Comparison of ENCODE assay signal across 12 cellular contexts in the genomic region with DNA sequence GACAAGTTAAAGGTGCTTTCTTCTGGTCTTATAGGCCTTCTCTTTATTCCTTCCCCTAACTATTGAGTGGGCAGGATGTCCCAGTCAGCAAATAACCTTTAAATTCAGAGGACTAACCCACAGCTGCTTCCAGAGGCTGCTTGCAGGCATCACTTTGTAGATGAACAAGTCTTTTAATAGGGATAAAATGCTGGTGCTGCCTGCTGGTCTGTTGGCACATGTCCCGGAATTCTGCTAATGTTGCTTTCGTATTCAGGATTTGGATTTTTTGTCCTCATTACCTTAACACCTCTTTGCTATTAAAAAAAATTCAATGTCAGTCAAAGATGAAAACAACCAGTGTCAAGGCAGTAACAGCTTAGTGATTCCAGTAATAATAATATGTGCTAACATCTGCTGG.
DNase-seq lines count a peak whose midpoint lies in the region; ATAC-seq and TF ChIP-seq lines count a peak whose summit lies in the region.
"Had no signal": no experiment of that assay in that cellular context is flagged by ENCODE, and none has a peak within 500 bp of the region (broad histone marks: within the 10 kb centered on the region; RNA-seq: fewer than 3 reads in every experiment).

No MANE protein-coding gene starts in this region.

- H3K4me2 ChIP-seq in GM23338 (no peak overlapping the region), smooth muscle cell (no peak overlapping the region)

- H3K36me3 ChIP-seq in GM23338 (ENCODE audit: insufficient read depth) (no peaks in the 10 kb centered on the region), smooth muscle cell (ENCODE audit: low read depth) (no peaks in the 10 kb centered on the region), left ventricle myocardium inferior (no peaks in the 10 kb centered on the region)

- intact Hi-C loops in left ventricle myocardium inferior (cut with micrococcal nuclease) (no loop called here), sciatic nerve (cut with DNase I) (no loop called here)

- H3K4me1 Mint-ChIP-seq in GM23338: peaks cover 10% of the 10 kb centered on the region; the same call in 2 of the 3 replicates

- peaks cover 5% of the 10 kb centered on the region; the same call in 1 of the 2 replicates for H3K9me2 ChIP-seq in GM23338 (ENCODE audit: insufficient read depth)

- 54% methylated on average over 2 of the region's 2 CpGs for WGBS in smooth muscle cell (ENCODE audit: low lambda C conversion rate)

- no peaks in the 10 kb centered on the region for H3K9me3 ChIP-seq in smooth muscle cell (replicated peaks; ENCODE audit: low read depth)
- H3K9me3 ChIP-seq in left ventricle myocardium inferior (replicated peaks): peaks cover 19% of the 10 kb centered on the region

- TF ChIP-seq CTCF in GM23338 (conservative IDR thresholded peaks at IDR 0.05; ENCODE audit: low read depth in 2 of 2): no peak
- TF ChIP-seq CTCF in smooth muscle cell (IDR thresholded peaks at IDR 0.05; ENCODE audit: borderline replicate concordance, insufficient read depth, poor library complexity, severe bottlenecking): no peak
- TF ChIP-seq CTCF in left ventricle myocardium inferior (IDR thresholded peaks at IDR 0.05; ENCODE audit: borderline replicate concordance): no peak

- ATAC-seq in GM23338: no peak
- no peak for ATAC-seq in sciatic nerve

- H3F3A ChIP-seq in GM23338 (replicated peaks; ENCODE audit: low read depth) (no peaks in the 10 kb centered on the region), smooth muscle cell (ENCODE audit: low read depth) (peaks cover 18% of the 10 kb centered on the region)

- H3K27me3 ChIP-seq in GM23338 (ENCODE audit: insufficient read depth): no peaks in the 10 kb centered on the region
- no peaks in the 10 kb centered on the region for H3K27me3 ChIP-seq in smooth muscle cell (ENCODE audit: low read depth)
- no peaks in the 10 kb centered on the region for H3K27me3 ChIP-seq in left ventricle myocardium inferior (ENCODE audit: low read depth)

- H3K79me2 ChIP-seq in GM23338 (replicated peaks; ENCODE audit: insufficient read depth) (no peaks in the 10 kb centered on the region), smooth muscle cell (ENCODE audit: low read depth) (no peaks in the 10 kb centered on the region)

- H3K4me3 ChIP-seq in GM23338 (no peak overlapping the region), smooth muscle cell (no peak overlapping the region), left ventricle myocardium inferior (no peak overlapping the region)

- no peak overlapping the region for H3K27ac Mint-ChIP-seq in GM23338
- H3K27ac Mint-ChIP-seq: activated T-cell treated with anti-CD3 and anti-CD28 coated beads, Interleukin-2, amount 50 U/mL, for 24 hours had no signal

- H2AFZ ChIP-seq in GM23338 (peak overlapping the region; percentile 33; the same call in 1 of the 2 replicates), smooth muscle cell (ENCODE audit: low read depth) (peak overlapping the region; percentile 6)

- no peaks in the 10 kb centered on the region for H3K27me3 Mint-ChIP-seq in GM23338 (ENCODE audit: insufficient read depth, low read depth, poor library complexity)

- no peaks in the 10 kb centered on the region for H3K4me1 ChIP-seq in GM23338 (ENCODE audit: insufficient read depth)
- no peaks in the 10 kb centered on the region for H3K4me1 ChIP-seq in smooth muscle cell (ENCODE audit: low read depth)
- H3K4me1 ChIP-seq in left ventricle myocardium inferior: peaks cover 8% of the 10 kb centered on the region

- no peak for DNase-seq in GM23338 (ENCODE audit: low spot score)
- DNase-seq in NCI-H2227 treated with DMSO at 0.1 percent for 48 hours (lab: John Stamatoyannopoulos, UW): peak; percentile 53
- peak; percentile 6 for DNase-seq in cerebellar cortex (ENCODE audit: low spot score)
- DNase-seq in smooth muscle cell (lab: John Stamatoyannopoulos, UW; ENCODE audit: unreplicated experiment): no peak
- DNase-seq in iPS-NIHi7 (ENCODE audit: extremely low spot score): no peak
- DNase-seq in stimulated activated CD4-positive, alpha-beta T cell treated with anti-CD3 and anti-CD28 coated beads, Interleukin-4, amount 100 ng/mL, for 1 hour: no peak
- DNase-seq in left ventricle myocardium inferior: no peak
- no peak for DNase-seq in sciatic nerve (ENCODE audit: low spot score)
- DNase-seq: activated T-cell treated with anti-CD3 and anti-CD28 coated beads, Interleukin-2, amount 50 U/mL, for 24 hours; DMS53; mesendoderm; small intestine had no signal

- H3K4me3 Mint-ChIP-seq in GM23338: no peak overlapping the region
- H3K4me3 Mint-ChIP-seq: activated T-cell treated with anti-CD3 and anti-CD28 coated beads, Interleukin-2, amount 50 U/mL, for 24 hours had no signal

- H4K20me1 ChIP-seq in GM23338 (replicated peaks; ENCODE audit: insufficient read depth) (no peaks in the 10 kb centered on the region), smooth muscle cell (ENCODE audit: low read depth) (no peaks in the 10 kb centered on the region)

- H3K9ac ChIP-seq in smooth muscle cell (ENCODE audit: low read depth): no peak overlapping the region

- H3K9me3 Mint-ChIP-seq in GM23338: peaks cover 13% of the 10 kb centered on the region; the same call in 2 of the 3 replicates

- no peak overlapping the region for H3K27ac ChIP-seq in GM23338 (ENCODE audit: low read depth)
- H3K27ac ChIP-seq in smooth muscle cell (ENCODE audit: low read depth): peak overlapping the region; percentile 61
- H3K27ac ChIP-seq in left ventricle myocardium inferior (replicated peaks): no peak overlapping the region

- H3K36me3 Mint-ChIP-seq in GM23338 (ENCODE audit: low read depth): peaks cover 6% of the 10 kb centered on the region; the same call in 1 of the 3 replicates

TF ChIP-seq in GM23338, 12 proteins besides CTCF, POLR2A, EP300 and RAD21 (continues in another document):
- TF ChIP-seq, protein P1, sequence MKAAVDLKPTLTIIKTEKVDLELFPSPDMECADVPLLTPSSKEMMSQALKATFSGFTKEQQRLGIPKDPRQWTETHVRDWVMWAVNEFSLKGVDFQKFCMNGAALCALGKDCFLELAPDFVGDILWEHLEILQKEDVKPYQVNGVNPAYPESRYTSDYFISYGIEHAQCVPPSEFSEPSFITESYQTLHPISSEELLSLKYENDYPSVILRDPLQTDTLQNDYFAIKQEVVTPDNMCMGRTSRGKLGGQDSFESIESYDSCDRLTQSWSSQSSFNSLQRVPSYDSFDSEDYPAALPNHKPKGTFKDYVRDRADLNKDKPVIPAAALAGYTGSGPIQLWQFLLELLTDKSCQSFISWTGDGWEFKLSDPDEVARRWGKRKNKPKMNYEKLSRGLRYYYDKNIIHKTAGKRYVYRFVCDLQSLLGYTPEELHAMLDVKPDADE (IDR thresholded peaks at IDR 0.05): no peak
- no peak for TF ChIP-seq POLR2AphosphoS5 (IDR thresholded peaks at IDR 0.05; ENCODE audit: low read depth)
- TF ChIP-seq, protein P2, sequence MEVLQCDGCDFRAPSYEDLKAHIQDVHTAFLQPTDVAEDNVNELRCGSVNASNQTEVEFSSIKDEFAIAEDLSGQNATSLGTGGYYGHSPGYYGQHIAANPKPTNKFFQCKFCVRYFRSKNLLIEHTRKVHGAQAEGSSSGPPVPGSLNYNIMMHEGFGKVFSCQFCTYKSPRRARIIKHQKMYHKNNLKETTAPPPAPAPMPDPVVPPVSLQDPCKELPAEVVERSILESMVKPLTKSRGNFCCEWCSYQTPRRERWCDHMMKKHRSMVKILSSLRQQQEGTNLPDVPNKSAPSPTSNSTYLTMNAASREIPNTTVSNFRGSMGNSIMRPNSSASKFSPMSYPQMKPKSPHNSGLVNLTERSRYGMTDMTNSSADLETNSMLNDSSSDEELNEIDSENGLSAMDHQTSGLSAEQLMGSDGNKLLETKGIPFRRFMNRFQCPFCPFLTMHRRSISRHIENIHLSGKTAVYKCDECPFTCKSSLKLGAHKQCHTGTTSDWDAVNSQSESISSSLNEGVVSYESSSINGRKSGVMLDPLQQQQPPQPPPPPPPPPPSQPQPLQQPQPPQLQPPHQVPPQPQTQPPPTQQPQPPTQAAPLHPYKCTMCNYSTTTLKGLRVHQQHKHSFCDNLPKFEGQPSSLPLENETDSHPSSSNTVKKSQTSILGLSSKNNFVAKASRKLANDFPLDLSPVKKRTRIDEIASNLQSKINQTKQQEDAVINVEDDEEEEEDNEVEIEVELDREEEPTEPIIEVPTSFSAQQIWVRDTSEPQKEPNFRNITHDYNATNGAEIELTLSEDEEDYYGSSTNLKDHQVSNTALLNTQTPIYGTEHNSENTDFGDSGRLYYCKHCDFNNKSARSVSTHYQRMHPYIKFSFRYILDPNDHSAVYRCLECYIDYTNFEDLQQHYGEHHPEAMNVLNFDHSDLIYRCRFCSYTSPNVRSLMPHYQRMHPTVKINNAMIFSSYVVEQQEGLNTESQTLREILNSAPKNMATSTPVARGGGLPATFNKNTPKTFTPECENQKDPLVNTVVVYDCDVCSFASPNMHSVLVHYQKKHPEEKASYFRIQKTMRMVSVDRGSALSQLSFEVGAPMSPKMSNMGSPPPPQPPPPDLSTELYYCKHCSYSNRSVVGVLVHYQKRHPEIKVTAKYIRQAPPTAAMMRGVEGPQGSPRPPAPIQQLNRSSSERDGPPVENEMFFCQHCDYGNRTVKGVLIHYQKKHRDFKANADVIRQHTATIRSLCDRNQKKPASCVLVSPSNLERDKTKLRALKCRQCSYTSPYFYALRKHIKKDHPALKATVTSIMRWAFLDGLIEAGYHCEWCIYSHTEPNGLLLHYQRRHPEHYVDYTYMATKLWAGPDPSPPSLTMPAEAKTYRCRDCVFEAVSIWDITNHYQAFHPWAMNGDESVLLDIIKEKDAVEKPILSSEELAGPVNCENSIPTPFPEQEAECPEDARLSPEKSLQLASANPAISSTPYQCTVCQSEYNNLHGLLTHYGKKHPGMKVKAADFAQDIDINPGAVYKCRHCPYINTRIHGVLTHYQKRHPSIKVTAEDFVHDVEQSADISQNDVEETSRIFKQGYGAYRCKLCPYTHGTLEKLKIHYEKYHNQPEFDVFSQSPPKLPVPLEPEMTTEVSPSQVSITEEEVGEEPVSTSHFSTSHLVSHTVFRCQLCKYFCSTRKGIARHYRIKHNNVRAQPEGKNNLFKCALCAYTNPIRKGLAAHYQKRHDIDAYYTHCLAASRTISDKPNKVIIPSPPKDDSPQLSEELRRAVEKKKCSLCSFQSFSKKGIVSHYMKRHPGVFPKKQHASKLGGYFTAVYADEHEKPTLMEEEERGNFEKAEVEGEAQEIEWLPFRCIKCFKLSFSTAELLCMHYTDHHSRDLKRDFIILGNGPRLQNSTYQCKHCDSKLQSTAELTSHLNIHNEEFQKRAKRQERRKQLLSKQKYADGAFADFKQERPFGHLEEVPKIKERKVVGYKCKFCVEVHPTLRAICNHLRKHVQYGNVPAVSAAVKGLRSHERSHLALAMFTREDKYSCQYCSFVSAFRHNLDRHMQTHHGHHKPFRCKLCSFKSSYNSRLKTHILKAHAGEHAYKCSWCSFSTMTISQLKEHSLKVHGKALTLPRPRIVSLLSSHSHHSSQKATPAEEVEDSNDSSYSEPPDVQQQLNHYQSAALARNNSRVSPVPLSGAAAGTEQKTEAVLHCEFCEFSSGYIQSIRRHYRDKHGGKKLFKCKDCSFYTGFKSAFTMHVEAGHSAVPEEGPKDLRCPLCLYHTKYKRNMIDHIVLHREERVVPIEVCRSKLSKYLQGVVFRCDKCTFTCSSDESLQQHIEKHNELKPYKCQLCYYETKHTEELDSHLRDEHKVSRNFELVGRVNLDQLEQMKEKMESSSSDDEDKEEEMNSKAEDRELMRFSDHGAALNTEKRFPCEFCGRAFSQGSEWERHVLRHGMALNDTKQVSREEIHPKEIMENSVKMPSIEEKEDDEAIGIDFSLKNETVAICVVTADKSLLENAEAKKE (CRISPR knock-in tag; IDR thresholded peaks at IDR 0.05): no peak

Comparison
In these comparisons a context has a peak if more than half of its experiments do, and no peak if none do; other contexts are left out.
1. DNase-seq: peak in NCI-H2227 treated with DMSO at 0.1 percent for 48 hours (single experiment) and cerebellar cortex (single experiment); none in GM23338 (single experiment), smooth muscle cell (single experiment), iPS-NIHi7 (single experiment), stimulated activated CD4-positive, alpha-beta T cell treated with anti-CD3 and anti-CD28 coated beads, Interleukin-4, amount 100 ng/mL, for 1 hour (single experiment), left ventricle myocardium inferior (single experiment) and sciatic nerve (single experiment).